ENCODE assay signal across 1 cellular context in genomic region chr17:31093866-31094599, GRCh38.
TF ChIP-seq lines count a peak whose summit lies in the region.

No MANE protein-coding gene starts in this region.

TF ChIP-seq in K562, 482 proteins besides CTCF, POLR2A, EP300 and RAD21 (continued from another document):
- TF ChIP-seq ZNF407 (IDR thresholded peaks at IDR 0.05; ENCODE audit: low read depth) = no peak
- TF ChIP-seq SMAD4 (CRISPR knock-in tag; conservative IDR thresholded peaks at IDR 0.05) = no peak
- no peak for TF ChIP-seq NCOA6 (IDR thresholded peaks at IDR 0.05)
- TF ChIP-seq TAL1 (IDR thresholded peaks at IDR 0.05) = no peak
